ENCODE assay signal across 38 cellular contexts in the genomic region with DNA sequence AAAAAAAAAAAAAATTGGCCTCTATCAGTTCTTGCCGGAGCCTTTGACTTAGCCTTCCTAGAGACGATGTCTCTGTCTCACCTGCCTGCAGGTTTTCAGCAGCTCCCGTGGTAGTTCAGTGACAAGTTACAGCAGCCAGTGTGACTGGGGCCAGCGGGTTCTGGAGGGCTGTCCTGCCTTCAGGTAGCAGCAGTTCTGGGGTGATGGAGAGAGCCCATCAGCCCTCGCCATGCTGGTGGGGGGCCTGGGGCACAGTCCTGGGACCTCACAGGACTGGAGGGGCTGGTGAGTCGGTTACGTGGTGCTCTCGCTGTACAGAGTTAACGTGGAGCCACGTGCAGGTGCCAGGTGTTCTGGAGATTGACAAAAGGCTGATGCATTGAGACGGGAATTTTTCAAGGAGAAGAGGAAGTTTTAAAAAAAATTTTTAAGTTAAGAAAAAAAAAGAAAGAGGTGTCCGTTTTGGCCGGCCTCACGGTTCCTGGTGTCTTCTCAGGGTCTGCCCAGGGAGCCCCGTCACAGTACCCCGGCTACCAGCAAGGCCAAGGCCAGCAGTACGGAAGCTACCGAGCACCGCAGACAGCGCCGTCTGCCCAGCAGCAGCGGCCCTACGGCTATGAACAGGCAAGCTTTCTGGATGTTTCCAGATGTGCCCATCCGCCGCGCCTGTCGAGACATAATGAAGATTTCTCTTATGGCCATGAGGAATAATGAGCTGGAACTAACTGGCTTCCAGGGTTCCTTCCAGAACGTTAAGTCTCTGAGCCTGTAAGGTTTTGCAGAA. TPM values are rescaled to one million over a fixed set of nuclear protein-coding genes. Genes with fewer than 3 reads are reported as not detected.
"Had no signal": no experiment of that assay in that cellular context is flagged by ENCODE, and none has a peak within 500 bp of the region (broad histone marks: within the 10 kb centered on the region; RNA-seq: fewer than 3 reads in every experiment).

No MANE protein-coding gene starts in this region.

- ATAC-seq: activated CD8-positive, alpha-beta memory T cell treated with anti-CD3 and anti-CD28 coated beads, Interleukin-2, amount 10 ng/mL, durations not matched to agents 7 days and 5 days; SK-N-SH treated with all-trans-retinoic acid at 6 μM for 48 hours; T-cell had no signal

- H3K27ac Mint-ChIP-seq: activated B cell treated with CpG ODN at 0.5 μM for 24 hours; activated CD4-positive, alpha-beta memory T cell treated with anti-CD3 and anti-CD28 coated beads, Interleukin-2, amount 10 ng/mL, durations not matched to agents 7 days and 5 days; activated CD8-positive, alpha-beta memory T cell treated with anti-CD3 and anti-CD28 coated beads, Interleukin-2, amount 10 ng/mL, durations not matched to agents 7 days and 5 days; activated naive CD4-positive, alpha-beta T cell treated with anti-CD3 and anti-CD28 coated beads, Interleukin-2, amount 50 U/mL, for 24 hours; activated naive CD8-positive, alpha-beta T cell treated with anti-CD3 and anti-CD28 coated beads, Interleukin-2, amount 10 ng/mL, durations not matched to agents 7 days and 5 days had no signal

- H3K27me3 Mint-ChIP-seq: activated B cell treated with CpG ODN at 0.5 μM for 24 hours; activated CD4-positive, alpha-beta memory T cell treated with anti-CD3 and anti-CD28 coated beads, Interleukin-2, amount 10 ng/mL, durations not matched to agents 7 days and 5 days; activated CD8-positive, alpha-beta memory T cell treated with anti-CD3 and anti-CD28 coated beads, Interleukin-2, amount 10 ng/mL, durations not matched to agents 7 days and 5 days; activated naive CD4-positive, alpha-beta T cell treated with anti-CD3 and anti-CD28 coated beads, Interleukin-2, amount 50 U/mL, for 24 hours; activated naive CD8-positive, alpha-beta T cell treated with anti-CD3 and anti-CD28 coated beads, Interleukin-2, amount 10 ng/mL, durations not matched to agents 7 days and 5 days; central memory CD8-positive, alpha-beta T cell; T-cell had no signal

- H3K4me3 Mint-ChIP-seq: activated B cell treated with CpG ODN at 0.5 μM for 24 hours; activated CD4-positive, alpha-beta memory T cell treated with anti-CD3 and anti-CD28 coated beads, Interleukin-2, amount 10 ng/mL, durations not matched to agents 7 days and 5 days; activated CD8-positive, alpha-beta memory T cell treated with anti-CD3 and anti-CD28 coated beads, Interleukin-2, amount 10 ng/mL, durations not matched to agents 7 days and 5 days; activated naive CD4-positive, alpha-beta T cell treated with anti-CD3 and anti-CD28 coated beads, Interleukin-2, amount 50 U/mL, for 24 hours; activated naive CD8-positive, alpha-beta T cell treated with anti-CD3 and anti-CD28 coated beads, Interleukin-2, amount 10 ng/mL, durations not matched to agents 7 days and 5 days; central memory CD8-positive, alpha-beta T cell; T-cell had no signal

- H3K4me1 ChIP-seq: ascending aorta had no signal

- H3K9me3 ChIP-seq: ascending aorta, MG63 had no signal

- H3K27me3 ChIP-seq: ascending aorta, cardiac muscle cell, MG63 had no signal

- H3K9me3 Mint-ChIP-seq: activated B cell treated with CpG ODN at 0.5 μM for 24 hours; activated CD4-positive, alpha-beta memory T cell treated with anti-CD3 and anti-CD28 coated beads, Interleukin-2, amount 10 ng/mL, durations not matched to agents 7 days and 5 days; activated naive CD4-positive, alpha-beta T cell treated with anti-CD3 and anti-CD28 coated beads, Interleukin-2, amount 50 U/mL, for 24 hours; activated naive CD8-positive, alpha-beta T cell treated with anti-CD3 and anti-CD28 coated beads, Interleukin-2, amount 10 ng/mL, durations not matched to agents 7 days and 5 days; central memory CD8-positive, alpha-beta T cell; T-cell had no signal

- H3K4me1 Mint-ChIP-seq: activated B cell treated with CpG ODN at 0.5 μM for 24 hours; activated CD4-positive, alpha-beta memory T cell treated with anti-CD3 and anti-CD28 coated beads, Interleukin-2, amount 10 ng/mL, durations not matched to agents 7 days and 5 days; activated CD8-positive, alpha-beta memory T cell treated with anti-CD3 and anti-CD28 coated beads, Interleukin-2, amount 10 ng/mL, durations not matched to agents 7 days and 5 days; activated naive CD4-positive, alpha-beta T cell treated with anti-CD3 and anti-CD28 coated beads, Interleukin-2, amount 50 U/mL, for 24 hours; activated naive CD8-positive, alpha-beta T cell treated with anti-CD3 and anti-CD28 coated beads, Interleukin-2, amount 10 ng/mL, durations not matched to agents 7 days and 5 days; central memory CD8-positive, alpha-beta T cell; T-cell had no signal

- H3K36me3 Mint-ChIP-seq: activated naive CD8-positive, alpha-beta T cell treated with anti-CD3 and anti-CD28 coated beads, Interleukin-2, amount 10 ng/mL, durations not matched to agents 7 days and 5 days had no signal

- H3K27ac ChIP-seq: ascending aorta, cardiac muscle cell, PC-9, RWPE1, VCaP had no signal

- H3K4me3 ChIP-seq: ascending aorta, cardiac muscle cell, MG63, PC-9 had no signal

- DNase-seq: activated B cell treated with CpG ODN at 0.5 μM for 24 hours; activated CD4-positive, alpha-beta memory T cell treated with anti-CD3 and anti-CD28 coated beads, Interleukin-2, amount 10 ng/mL, durations not matched to agents 7 days and 5 days; activated CD4-positive, alpha-beta T cell treated with anti-CD3 and anti-CD28 coated beads for 1 hour; activated CD4-positive, alpha-beta T cell treated with anti-CD3 and anti-CD28 coated beads for 48 hours; activated CD8-positive, alpha-beta memory T cell treated with anti-CD3 and anti-CD28 coated beads for 24 hours; activated CD8-positive, alpha-beta memory T cell treated with anti-CD3 and anti-CD28 coated beads, Interleukin-2, amount 10 ng/mL, durations not matched to agents 7 days and 5 days; activated CD8-positive, alpha-beta memory T cell treated with anti-CD3 and anti-CD28 coated beads, Interleukin-2, amount 50 U/mL, for 48 hours; activated effector memory CD4-positive, alpha-beta T cell treated with Interleukin-2 at 50 U/mL for 16 hours; activated naive CD8-positive, alpha-beta T cell treated with anti-CD3 and anti-CD28 coated beads, Interleukin-2, amount 10 ng/mL, durations not matched to agents 7 days and 5 days; activated T-cell treated with anti-CD3 and anti-CD28 coated beads, Interleukin-2, amount 50 U/mL, for 48 hours; amygdala; Kasumi-1; KG1; MG63; NCI-H1048; NCI-H1105 treated with DMSO at 0.1 percent for 48 hours; NCI-H1436; NCI-H1694; NCI-H1930; NCI-H2081 treated with DMSO at 0.1 percent for 48 hours; NCI-H226; NCI-H446 treated with DMSO at 0.1 percent for 48 hours; NCI-H524; NCI-H69; NCI-H82; PC-9; SIG-M5; T-cell; T-helper 2 cell; T-helper 9 cell had no signal

RNA-seq across cellular contexts. Expression of gene HRH3, which starts 45.9 kb away (rescaled TPM):
- total RNA-seq: activated B cell treated with CpG ODN at 0.5 μM for 24 hours; activated CD4-positive, alpha-beta memory T cell treated with anti-CD3 and anti-CD28 coated beads, Interleukin-2, amount 10 ng/mL, durations not matched to agents 7 days and 5 days; activated CD8-positive, alpha-beta memory T cell treated with anti-CD3 and anti-CD28 coated beads, Interleukin-2, amount 10 ng/mL, durations not matched to agents 7 days and 5 days; activated naive CD8-positive, alpha-beta T cell treated with anti-CD3 and anti-CD28 coated beads, Interleukin-2, amount 10 ng/mL, durations not matched to agents 7 days and 5 days; cardiac muscle cell; PC-9; SK-MEL-5; T-cell had no signal
- polyA plus RNA-seq: cardiac muscle cell had no signal
